ENCODE assay signal across 14 cellular contexts in genomic region chr1:214076004-214076320, GRCh38.
DNase-seq lines count a peak whose midpoint lies in the region; ATAC-seq and TF ChIP-seq lines count a peak whose summit lies in the region.
"Had no signal": no experiment of that assay in that cellular context is flagged by ENCODE, and none has a peak within 500 bp of the region (broad histone marks: within the 10 kb centered on the region; RNA-seq: fewer than 3 reads in every experiment).

No MANE protein-coding gene starts in this region.

- no peak for DNase-seq in GM23338 (ENCODE audit: low spot score)
- DNase-seq in head of caudate nucleus, result peak in 35 of 42 donors; percentile 5 to 69 (median 38)
- DNase-seq in neural crest cell (ENCODE audit: low read depth, low spot score), result no peak
- DNase-seq in spleen, result no peak
- no peak for DNase-seq in NCI-H2029 treated with DMSO at 0.1 percent for 48 hours (lab: John Stamatoyannopoulos, UW)
- no peak for DNase-seq in endodermal cell
- DNase-seq: CD4-positive, CD25-positive, alpha-beta regulatory T cell; DMS53; GF-D8; H7 had no signal

- TF ChIP-seq CTCF in GM23338 (conservative IDR thresholded peaks at IDR 0.05; ENCODE audit: low read depth in 2 of 2), result no peak
- no peak for TF ChIP-seq CTCF in neural crest cell (conservative IDR thresholded peaks at IDR 0.05)
- TF ChIP-seq CTCF in spleen (IDR thresholded peaks at IDR 0.05 in 8 of 11, conservative IDR thresholded peaks at IDR 0.05 in 3 of 11), result no peak
- TF ChIP-seq CTCF in endodermal cell (conservative IDR thresholded peaks at IDR 0.05), result no peak

- H3K79me2 ChIP-seq in GM23338 (replicated peaks; ENCODE audit: insufficient read depth), result no peaks in the 10 kb centered on the region

- H3K27me3 Mint-ChIP-seq in GM23338 (ENCODE audit: insufficient read depth, low read depth, poor library complexity) (peaks cover 3% of the 10 kb centered on the region), neural crest cell (ENCODE audit: low read depth) (peaks cover 12% of the 10 kb centered on the region), endodermal cell (ENCODE audit: insufficient read depth) (peaks cover 12% of the 10 kb centered on the region)
- H3K27me3 Mint-ChIP-seq: CD4-positive, CD25-positive, alpha-beta regulatory T cell had no signal

- H3K9me3 Mint-ChIP-seq in GM23338 (no peaks in the 10 kb centered on the region), neural crest cell (no peaks in the 10 kb centered on the region), endodermal cell (no peaks in the 10 kb centered on the region)

- no peak overlapping the region for H3K9ac ChIP-seq in endodermal cell (ENCODE audit: extremely low read depth, low read length, poor library complexity, severe bottlenecking)

- H3K27ac ChIP-seq in GM23338 (ENCODE audit: low read depth) (no peak overlapping the region), spleen (peak overlapping the region in 5 of 8 donors; percentile 13 to 69 (median 37)), endodermal cell (ENCODE audit: low read depth, low read length) (no peak overlapping the region)
- H3K27ac ChIP-seq: A549 had no signal

- no peak for TF ChIP-seq POLR2A in spleen (IDR thresholded peaks at IDR 0.05)

- intact Hi-C loops in head of caudate nucleus (cut with DNase I), result no loop called here
- intact Hi-C loops in spleen (cut with DNase I; ENCODE audit: low total_unique reads), result no loop called here

- H4K20me1 ChIP-seq in GM23338 (replicated peaks; ENCODE audit: insufficient read depth), result no peaks in the 10 kb centered on the region

- H3K9me3 ChIP-seq in spleen, result no peaks in the 10 kb centered on the region
- H3K9me3 ChIP-seq in endodermal cell (ENCODE audit: control insufficient read depth, low read length), result no peaks in the 10 kb centered on the region
- H3K9me3 ChIP-seq: A549 had no signal

- H3K4me1 ChIP-seq in GM23338 (ENCODE audit: insufficient read depth), result peaks cover 19% of the 10 kb centered on the region
- no peaks in the 10 kb centered on the region for H3K4me1 ChIP-seq in spleen
- no peaks in the 10 kb centered on the region for H3K4me1 ChIP-seq in endodermal cell (ENCODE audit: control insufficient read depth, insufficient read depth, low read length)
- H3K4me1 ChIP-seq: A549 had no signal

- H3K4me3 ChIP-seq in GM23338, result no peak overlapping the region
- H3K4me3 ChIP-seq in spleen, result no peak overlapping the region
- no peak overlapping the region for H3K4me3 ChIP-seq in endodermal cell (ENCODE audit: low read length)
- H3K4me3 ChIP-seq: A549, K562 had no signal

- H3K9me2 ChIP-seq in GM23338 (ENCODE audit: insufficient read depth), result no peaks in the 10 kb centered on the region

- H3K27me3 ChIP-seq in GM23338 (ENCODE audit: insufficient read depth), result no peaks in the 10 kb centered on the region
- peaks cover 0 to 4% (median 0%) of the 10 kb centered on the region in 7 donors for H3K27me3 ChIP-seq in spleen (replicated peaks in 1 of 7)
- H3K27me3 ChIP-seq in endodermal cell (ENCODE audit: control insufficient read depth, insufficient read depth, low read length, poor library complexity, severe bottlenecking), result no peaks in the 10 kb centered on the region

- H3K27ac Mint-ChIP-seq in GM23338 (no peak overlapping the region), neural crest cell (ENCODE audit: unreplicated experiment) (peak overlapping the region; percentile 48), endodermal cell (no peak overlapping the region)
- H3K27ac Mint-ChIP-seq: CD4-positive, CD25-positive, alpha-beta regulatory T cell had no signal

- H3K4me3 Mint-ChIP-seq in GM23338, result no peak overlapping the region
- H3K4me3 Mint-ChIP-seq in neural crest cell, result peak overlapping the region; percentile 36
- H3K4me3 Mint-ChIP-seq in endodermal cell, result no peak overlapping the region
- H3K4me3 Mint-ChIP-seq: CD4-positive, CD25-positive, alpha-beta regulatory T cell had no signal

- H3K4me2 ChIP-seq in GM23338, result no peak overlapping the region
- H3K4me2 ChIP-seq: A549 had no signal

- WGBS in spleen, 5 donors, result 48 to 58% (median 52%) methylated on average over 7 of the region's 7 CpGs
- 90% methylated on average over 7 of the region's 7 CpGs for WGBS in endodermal cell (ENCODE audit: insufficient coverage in 1 of 2, insufficient read length in 1 of 2), 2 experiments

- no peak for ATAC-seq in GM23338
- ATAC-seq in HG02678 (IDR thresholded peaks at IDR 0.05; ENCODE audit: unreplicated experiment), result no peak
- no peak for ATAC-seq in HG02571 (IDR thresholded peaks at IDR 0.05; ENCODE audit: unreplicated experiment)
- ATAC-seq: A549, K562 had no signal

- H3K36me3 Mint-ChIP-seq in GM23338 (ENCODE audit: low read depth) (no peaks in the 10 kb centered on the region), neural crest cell (ENCODE audit: low read depth) (no peaks in the 10 kb centered on the region), endodermal cell (ENCODE audit: low read depth) (no peaks in the 10 kb centered on the region)
- H3K36me3 Mint-ChIP-seq: CD4-positive, CD25-positive, alpha-beta regulatory T cell had no signal

- no peaks in the 10 kb centered on the region for H3K36me3 ChIP-seq in GM23338 (ENCODE audit: insufficient read depth)
- no peaks in the 10 kb centered on the region for H3K36me3 ChIP-seq in spleen
- H3K36me3 ChIP-seq in endodermal cell (ENCODE audit: control insufficient read depth, insufficient read depth, low read length), result no peaks in the 10 kb centered on the region

- H3K4me1 Mint-ChIP-seq in GM23338 (peaks cover 29% of the 10 kb centered on the region), neural crest cell (peaks cover 37% of the 10 kb centered on the region), endodermal cell (peaks cover 16% of the 10 kb centered on the region)
- H3K4me1 Mint-ChIP-seq: CD4-positive, CD25-positive, alpha-beta regulatory T cell had no signal

- peak overlapping the region; percentile 88 for H2AFZ ChIP-seq in GM23338

- H3F3A ChIP-seq in GM23338 (replicated peaks; ENCODE audit: low read depth), result no peaks in the 10 kb centered on the region; the same call in 1 of the 2 replicates

TF ChIP-seq in GM23338, 12 proteins besides CTCF, POLR2A, EP300 and RAD21 (continues in another document):
- TF ChIP-seq ZNF331 (CRISPR knock-in tag; IDR thresholded peaks at IDR 0.05; ENCODE audit: low read depth) (no peak), NANOG (IDR thresholded peaks at IDR 0.05; ENCODE audit: borderline replicate concordance) (no peak), EZH2phosphoT487 (IDR thresholded peaks at IDR 0.05; ENCODE audit: unreplicated experiment) (no peak), EZH2 (IDR thresholded peaks at IDR 0.05; ENCODE audit: low read depth, unreplicated experiment) (no peak), REST (IDR thresholded peaks at IDR 0.05; ENCODE audit: unreplicated experiment) (no peak), CREB1 (CRISPR knock-in tag; IDR thresholded peaks at IDR 0.05; ENCODE audit: low read depth) (no peak)

Comparison
In these comparisons a context has a peak if more than half of its experiments do, and no peak if none do; other contexts are left out.
1. DNase-seq: peak in head of caudate nucleus (35 of 42); none in GM23338 (single experiment), neural crest cell (single experiment), spleen (single experiment), NCI-H2029 treated with DMSO at 0.1 percent for 48 hours (single experiment) and endodermal cell (single experiment).
2. H3K27ac ChIP-seq: peak in spleen (5 of 8); none in GM23338 (single experiment) and endodermal cell (single experiment).